7 cellular contexts compared by ENCODE assay signal in genomic region chr12:4809449-4810218, GRCh38.
DNase-seq lines count a peak whose midpoint lies in the region; ATAC-seq and TF ChIP-seq lines count a peak whose summit lies in the region.

No MANE protein-coding gene starts in this region.

- no peaks in the 10 kb centered on the region for H3K36me3 ChIP-seq in A673 (ENCODE audit: insufficient read depth, low read length, poor library complexity, severe bottlenecking)

- POLR2A ChIA-PET in HEK293T (lab: Yijun Ruan, JAX) (interaction anchor here (0.7 to 1.3 kb wide), 3 partner anchors 10 to 161 kb away, joined by 3 read pairs; partner anchors contain the start of genes AKAP3 and NDUFA9), A673 (lab: Charles Lee; ENCODE audit: low non-redundant PET) (no interaction called here)

- H3K9me3 Mint-ChIP-seq in activated T-cell treated with anti-CD3 and anti-CD28 coated beads, Interleukin-2, amount 50 U/mL, for 72 hours, result no peaks in the 10 kb centered on the region

- no peak overlapping the region for H3K27ac Mint-ChIP-seq in activated T-cell treated with anti-CD3 and anti-CD28 coated beads, Interleukin-2, amount 50 U/mL, for 72 hours

- peaks cover 59% of the 10 kb centered on the region for H3K4me1 Mint-ChIP-seq in activated T-cell treated with anti-CD3 and anti-CD28 coated beads, Interleukin-2, amount 50 U/mL, for 72 hours (ENCODE audit: low read depth)

- DNase-seq in HEK293T (ENCODE audit: extremely low spot score) (peak; percentile 18), A673 (ENCODE audit: low spot score) (no peak), globus pallidus (ENCODE audit: low spot score) (no peak)
- peak; percentile 51 to 52 for DNase-seq in activated T-cell treated with anti-CD3 and anti-CD28 coated beads, Interleukin-2, amount 50 U/mL, for 72 hours
- DNase-seq in stimulated activated CD4-positive, alpha-beta T cell treated with anti-CD3 and anti-CD28 coated beads, Interleukin-4, amount 100 ng/mL, for 1 hour, result peak; percentile 13

- BruUV-seq in A673 (replicated peaks; lab: Mats Ljungman, UMichigan), result no TSS peak

- H3K27me3 Mint-ChIP-seq in activated T-cell treated with anti-CD3 and anti-CD28 coated beads, Interleukin-2, amount 50 U/mL, for 72 hours (ENCODE audit: low read depth), result peaks cover 62% of the 10 kb centered on the region

- TF ChIP-seq CTCF in A673 (conservative IDR thresholded peaks at IDR 0.05; ENCODE audit: low read depth, low read length), result no peak

- H3K9me3 ChIP-seq in iPS-18c (ENCODE audit: control insufficient read depth, insufficient read depth, low read length), result peaks cover 2% of the 10 kb centered on the region
- H3K9me3 ChIP-seq in A673 (ENCODE audit: low read depth, low read length, poor library complexity, severe bottlenecking), result no peaks in the 10 kb centered on the region

- ATAC-seq in activated T-cell treated with anti-CD3 and anti-CD28 coated beads, Interleukin-2, amount 50 U/mL, for 72 hours (replicated peaks in 1 of 2), result peak; percentile 16 to 29
- ATAC-seq in GM18907 (IDR thresholded peaks at IDR 0.05; ENCODE audit: unreplicated experiment), result no peak

- peak overlapping the region; percentile 82 to 86 for H3K4me3 Mint-ChIP-seq in activated T-cell treated with anti-CD3 and anti-CD28 coated beads, Interleukin-2, amount 50 U/mL, for 72 hours

- H3K4me3 ChIP-seq in iPS-18c (ENCODE audit: insufficient read depth, low read depth, low read length), result peak overlapping the region; percentile 72
- no peak overlapping the region for H3K4me3 ChIP-seq in A673 (ENCODE audit: low read depth, low read length, poor library complexity, severe bottlenecking)

- intact Hi-C loops in A673 (cut with micrococcal nuclease; ENCODE audit: unreplicated experiment), result no loop called here

- H3K27ac ChIP-seq in A673 (ENCODE audit: low read depth, low read length, poor library complexity, severe bottlenecking), result no peak overlapping the region

- H3K27me3 ChIP-seq in A673 (replicated peaks; ENCODE audit: insufficient read depth, low read depth, low read length, poor library complexity), result peaks cover 84% of the 10 kb centered on the region

- H3K4me1 ChIP-seq in A673 (ENCODE audit: insufficient read depth, low read length, poor library complexity, severe bottlenecking), result no peaks in the 10 kb centered on the region

- CTCF ChIA-PET in HEK293T (lab: Yijun Ruan, JAX) (no interaction called here), A673 (lab: Charles Lee) (no interaction called here)

- H3K36me3 Mint-ChIP-seq in activated T-cell treated with anti-CD3 and anti-CD28 coated beads, Interleukin-2, amount 50 U/mL, for 72 hours (ENCODE audit: insufficient read depth in 2 of 2), result peaks cover 0 to 7% of the 10 kb centered on the region in 2 donors

TF ChIP-seq in HEK293T, 16 proteins besides CTCF, POLR2A, EP300 and RAD21:
- TF ChIP-seq TARDBP (IDR thresholded peaks at IDR 0.05) (no peak), ARNT (IDR thresholded peaks at IDR 0.05) (no peak), ZNF384 (IDR thresholded peaks at IDR 0.05) (no peak), SP1 (IDR thresholded peaks at IDR 0.05) (no peak), BHLHE40 (IDR thresholded peaks at IDR 0.05; ENCODE audit: borderline replicate concordance) (no peak), FOXM1 (IDR thresholded peaks at IDR 0.05; ENCODE audit: borderline replicate concordance) (no peak), FOXA1 (IDR thresholded peaks at IDR 0.05) (no peak), SUZ12 (IDR thresholded peaks at IDR 0.05) (no peak), NFRKB (IDR thresholded peaks at IDR 0.05) (no peak), L3MBTL2 (conservative IDR thresholded peaks at IDR 0.05) (no peak), CTBP1 (IDR thresholded peaks at IDR 0.05; ENCODE audit: borderline replicate concordance) (no peak), FOXK2 (IDR thresholded peaks at IDR 0.05) (no peak), LEF1 (IDR thresholded peaks at IDR 0.05; ENCODE audit: borderline replicate concordance) (no peak), HDGF (IDR thresholded peaks at IDR 0.05; ENCODE audit: borderline replicate concordance) (no peak), ELF4 (IDR thresholded peaks at IDR 0.05) (no peak)

Comparison
In these comparisons a context has a peak if more than half of its experiments do, and no peak if none do; other contexts are left out.
1. DNase-seq: peak in HEK293T (single experiment), activated T-cell treated with anti-CD3 and anti-CD28 coated beads, Interleukin-2, amount 50 U/mL, for 72 hours (2 of 2) and stimulated activated CD4-positive, alpha-beta T cell treated with anti-CD3 and anti-CD28 coated beads, Interleukin-4, amount 100 ng/mL, for 1 hour (single experiment); none in A673 (single experiment) and globus pallidus (single experiment).